In the genomic region with DNA sequence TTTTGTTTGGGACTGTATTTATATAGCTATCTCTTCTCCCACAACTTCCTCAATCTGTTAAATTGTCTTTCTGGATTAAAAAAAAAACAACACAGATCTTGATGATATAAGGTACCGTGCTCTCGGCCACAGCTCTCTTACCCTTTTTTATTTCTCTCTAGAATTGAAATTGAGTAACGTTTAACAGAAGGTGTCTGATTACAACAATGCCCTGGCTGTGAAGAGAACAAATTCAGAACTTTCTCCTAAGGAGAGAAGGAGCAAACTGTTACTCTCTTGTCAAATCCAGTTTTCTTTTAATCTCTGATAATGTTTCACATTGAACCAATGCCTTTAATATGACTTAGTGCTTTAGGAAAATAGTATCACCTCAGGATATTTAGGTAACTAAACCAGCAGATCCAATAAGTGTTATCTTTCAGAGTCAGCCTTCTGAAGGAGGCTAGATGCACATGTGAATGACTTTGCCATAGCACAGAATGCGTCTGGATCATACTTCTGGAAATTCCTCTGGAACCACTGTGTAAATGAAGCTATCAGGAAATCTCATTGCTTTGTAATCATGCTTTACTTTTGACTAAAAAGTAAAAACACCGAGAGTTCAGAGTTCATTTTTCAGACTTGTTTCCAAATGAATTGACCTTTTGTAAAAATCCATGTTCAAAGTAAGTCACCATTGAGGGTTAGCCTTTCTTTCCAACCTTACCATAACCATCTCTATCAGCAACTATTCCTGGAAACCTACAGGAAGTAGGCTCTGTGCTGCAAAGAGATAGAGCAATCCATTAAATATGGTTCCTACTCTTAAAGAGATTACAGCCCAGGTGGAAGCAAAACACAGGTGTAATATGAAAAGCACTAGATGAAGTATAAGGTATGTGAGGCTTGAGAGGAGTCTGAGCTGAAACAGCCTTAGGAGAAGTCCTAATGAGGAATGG, we compare ENCODE assay signal across 1 cellular context.
TF ChIP-seq lines count a peak whose summit lies in the region.

No MANE protein-coding gene starts in this region.

TF ChIP-seq in HepG2, 621 proteins besides CTCF, POLR2A, EP300 and RAD21 (continued from another document and continues in another):
- TF ChIP-seq, protein P1, sequence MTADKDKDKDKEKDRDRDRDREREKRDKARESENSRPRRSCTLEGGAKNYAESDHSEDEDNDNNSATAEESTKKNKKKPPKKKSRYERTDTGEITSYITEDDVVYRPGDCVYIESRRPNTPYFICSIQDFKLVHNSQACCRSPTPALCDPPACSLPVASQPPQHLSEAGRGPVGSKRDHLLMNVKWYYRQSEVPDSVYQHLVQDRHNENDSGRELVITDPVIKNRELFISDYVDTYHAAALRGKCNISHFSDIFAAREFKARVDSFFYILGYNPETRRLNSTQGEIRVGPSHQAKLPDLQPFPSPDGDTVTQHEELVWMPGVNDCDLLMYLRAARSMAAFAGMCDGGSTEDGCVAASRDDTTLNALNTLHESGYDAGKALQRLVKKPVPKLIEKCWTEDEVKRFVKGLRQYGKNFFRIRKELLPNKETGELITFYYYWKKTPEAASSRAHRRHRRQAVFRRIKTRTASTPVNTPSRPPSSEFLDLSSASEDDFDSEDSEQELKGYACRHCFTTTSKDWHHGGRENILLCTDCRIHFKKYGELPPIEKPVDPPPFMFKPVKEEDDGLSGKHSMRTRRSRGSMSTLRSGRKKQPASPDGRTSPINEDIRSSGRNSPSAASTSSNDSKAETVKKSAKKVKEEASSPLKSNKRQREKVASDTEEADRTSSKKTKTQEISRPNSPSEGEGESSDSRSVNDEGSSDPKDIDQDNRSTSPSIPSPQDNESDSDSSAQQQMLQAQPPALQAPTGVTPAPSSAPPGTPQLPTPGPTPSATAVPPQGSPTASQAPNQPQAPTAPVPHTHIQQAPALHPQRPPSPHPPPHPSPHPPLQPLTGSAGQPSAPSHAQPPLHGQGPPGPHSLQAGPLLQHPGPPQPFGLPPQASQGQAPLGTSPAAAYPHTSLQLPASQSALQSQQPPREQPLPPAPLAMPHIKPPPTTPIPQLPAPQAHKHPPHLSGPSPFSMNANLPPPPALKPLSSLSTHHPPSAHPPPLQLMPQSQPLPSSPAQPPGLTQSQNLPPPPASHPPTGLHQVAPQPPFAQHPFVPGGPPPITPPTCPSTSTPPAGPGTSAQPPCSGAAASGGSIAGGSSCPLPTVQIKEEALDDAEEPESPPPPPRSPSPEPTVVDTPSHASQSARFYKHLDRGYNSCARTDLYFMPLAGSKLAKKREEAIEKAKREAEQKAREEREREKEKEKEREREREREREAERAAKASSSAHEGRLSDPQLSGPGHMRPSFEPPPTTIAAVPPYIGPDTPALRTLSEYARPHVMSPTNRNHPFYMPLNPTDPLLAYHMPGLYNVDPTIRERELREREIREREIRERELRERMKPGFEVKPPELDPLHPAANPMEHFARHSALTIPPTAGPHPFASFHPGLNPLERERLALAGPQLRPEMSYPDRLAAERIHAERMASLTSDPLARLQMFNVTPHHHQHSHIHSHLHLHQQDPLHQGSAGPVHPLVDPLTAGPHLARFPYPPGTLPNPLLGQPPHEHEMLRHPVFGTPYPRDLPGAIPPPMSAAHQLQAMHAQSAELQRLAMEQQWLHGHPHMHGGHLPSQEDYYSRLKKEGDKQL (CRISPR knock-in tag; IDR thresholded peaks at IDR 0.05; ENCODE audit: low read depth): peak; percentile 90
- TF ChIP-seq, protein P2, sequence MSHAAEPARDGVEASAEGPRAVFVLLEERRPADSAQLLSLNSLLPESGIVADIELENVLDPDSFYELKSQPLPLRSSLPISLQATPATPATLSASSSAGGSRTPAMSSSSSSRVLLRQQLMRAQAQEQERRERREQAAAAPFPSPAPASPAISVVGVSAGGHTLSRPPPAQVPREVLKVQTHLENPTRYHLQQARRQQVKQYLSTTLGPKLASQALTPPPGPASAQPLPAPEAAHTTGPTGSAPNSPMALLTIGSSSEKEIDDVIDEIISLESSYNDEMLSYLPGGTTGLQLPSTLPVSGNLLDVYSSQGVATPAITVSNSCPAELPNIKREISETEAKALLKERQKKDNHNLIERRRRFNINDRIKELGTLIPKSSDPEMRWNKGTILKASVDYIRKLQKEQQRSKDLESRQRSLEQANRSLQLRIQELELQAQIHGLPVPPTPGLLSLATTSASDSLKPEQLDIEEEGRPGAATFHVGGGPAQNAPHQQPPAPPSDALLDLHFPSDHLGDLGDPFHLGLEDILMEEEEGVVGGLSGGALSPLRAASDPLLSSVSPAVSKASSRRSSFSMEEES (CRISPR knock-in tag; IDR thresholded peaks at IDR 0.05): peak; percentile 69
- TF ChIP-seq, protein P3, sequence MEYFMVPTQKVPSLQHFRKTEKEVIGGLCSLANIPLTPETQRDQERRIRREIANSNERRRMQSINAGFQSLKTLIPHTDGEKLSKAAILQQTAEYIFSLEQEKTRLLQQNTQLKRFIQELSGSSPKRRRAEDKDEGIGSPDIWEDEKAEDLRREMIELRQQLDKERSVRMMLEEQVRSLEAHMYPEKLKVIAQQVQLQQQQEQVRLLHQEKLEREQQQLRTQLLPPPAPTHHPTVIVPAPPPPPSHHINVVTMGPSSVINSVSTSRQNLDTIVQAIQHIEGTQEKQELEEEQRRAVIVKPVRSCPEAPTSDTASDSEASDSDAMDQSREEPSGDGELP (IDR thresholded peaks at IDR 0.05; ENCODE audit: borderline replicate concordance, low read depth): peak; percentile 62; the same call in 1 of the 2 replicates
- no peak; the same call in 1 of the 2 replicates for TF ChIP-seq ZNF317 (CRISPR knock-in tag; IDR thresholded peaks at IDR 0.05)
- TF ChIP-seq FOXA3 (CRISPR knock-in tag; IDR thresholded peaks at IDR 0.05): peak; percentile 95
- TF ChIP-seq MED1 (CRISPR knock-in tag; IDR thresholded peaks at IDR 0.05): peak; percentile 81; the same call in 1 of the 2 replicates
- peak; percentile 82; the same call in 1 of the 2 replicates for TF ChIP-seq STAT5B (CRISPR knock-in tag; IDR thresholded peaks at IDR 0.05)
- 0 out of 2 replicates have a peak, but pooled peaks have one; percentile 49 for TF ChIP-seq ZNF747 (CRISPR knock-in tag; IDR thresholded peaks at IDR 0.05; ENCODE audit: borderline replicate concordance)
- TF ChIP-seq ZNF83 (CRISPR knock-in tag; IDR thresholded peaks at IDR 0.05; ENCODE audit: borderline replicate concordance): no peak
- TF ChIP-seq RXRB (CRISPR knock-in tag; IDR thresholded peaks at IDR 0.05; ENCODE audit: borderline replicate concordance): peak; percentile 94
- peak; percentile 85 for TF ChIP-seq SIX1 (CRISPR knock-in tag; IDR thresholded peaks at IDR 0.05; ENCODE audit: borderline replicate concordance)
- TF ChIP-seq ZNF816 (CRISPR knock-in tag; IDR thresholded peaks at IDR 0.05; ENCODE audit: borderline replicate concordance): peak; percentile 32; the same call in 1 of the 2 replicates
- TF ChIP-seq, protein P4, sequence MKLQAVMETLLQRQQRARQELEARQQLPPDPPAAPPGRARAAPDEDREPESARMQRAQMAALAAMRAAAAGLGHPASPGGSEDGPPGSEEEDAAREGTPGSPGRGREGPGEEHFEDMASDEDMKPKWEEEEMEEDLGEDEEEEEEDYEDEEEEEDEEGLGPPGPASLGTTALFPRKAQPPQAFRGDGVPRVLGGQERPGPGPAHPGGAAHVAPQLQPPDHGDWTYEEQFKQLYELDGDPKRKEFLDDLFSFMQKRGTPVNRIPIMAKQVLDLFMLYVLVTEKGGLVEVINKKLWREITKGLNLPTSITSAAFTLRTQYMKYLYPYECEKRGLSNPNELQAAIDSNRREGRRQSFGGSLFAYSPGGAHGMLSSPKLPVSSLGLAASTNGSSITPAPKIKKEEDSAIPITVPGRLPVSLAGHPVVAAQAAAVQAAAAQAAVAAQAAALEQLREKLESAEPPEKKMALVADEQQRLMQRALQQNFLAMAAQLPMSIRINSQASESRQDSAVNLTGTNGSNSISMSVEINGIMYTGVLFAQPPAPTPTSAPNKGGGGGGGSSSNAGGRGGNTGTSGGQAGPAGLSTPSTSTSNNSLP (IDR thresholded peaks at IDR 0.05; ENCODE audit: low read depth, low read length): peak; percentile 94
- peak; percentile 80 for TF ChIP-seq TBL1XR1 (IDR thresholded peaks at IDR 0.05; ENCODE audit: borderline replicate concordance, low read length, partially characterized antibody)
- TF ChIP-seq WIZ (CRISPR knock-in tag; IDR thresholded peaks at IDR 0.05): peak; percentile 80
- no peak for TF ChIP-seq MED8 (CRISPR knock-in tag; IDR thresholded peaks at IDR 0.05; ENCODE audit: insufficient replicate concordance)
- TF ChIP-seq SIX4 (CRISPR knock-in tag; IDR thresholded peaks at IDR 0.05): peak; percentile 91
- peak; percentile 61; the same call in 1 of the 2 replicates for TF ChIP-seq GABPB1 (CRISPR knock-in tag; IDR thresholded peaks at IDR 0.05)
- 0 out of 2 replicates have a peak, but pooled peaks have one; percentile 28 for TF ChIP-seq ZBTB21 (CRISPR knock-in tag; IDR thresholded peaks at IDR 0.05)
- TF ChIP-seq ZNF432 (CRISPR knock-in tag; IDR thresholded peaks at IDR 0.05; ENCODE audit: borderline replicate concordance): no peak
- TF ChIP-seq ZNF264 (CRISPR knock-in tag; IDR thresholded peaks at IDR 0.05): peak; percentile 84
- TF ChIP-seq, protein P5, sequence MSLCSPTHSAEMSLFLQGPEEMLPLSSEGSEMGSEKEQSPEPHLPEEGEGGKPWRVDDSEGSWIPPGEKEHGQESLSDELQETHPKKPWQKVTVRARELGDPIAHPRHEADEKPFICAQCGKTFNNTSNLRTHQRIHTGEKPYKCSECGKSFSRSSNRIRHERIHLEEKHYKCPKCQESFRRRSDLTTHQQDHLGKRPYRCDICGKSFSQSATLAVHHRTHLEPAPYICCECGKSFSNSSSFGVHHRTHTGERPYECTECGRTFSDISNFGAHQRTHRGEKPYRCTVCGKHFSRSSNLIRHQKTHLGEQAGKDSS (CRISPR knock-in tag; IDR thresholded peaks at IDR 0.05; ENCODE audit: borderline replicate concordance, low read depth): no peak
- TF ChIP-seq KMT2B (CRISPR knock-in tag; IDR thresholded peaks at IDR 0.05): 0 out of 2 replicates have a peak, but pooled peaks have one; percentile 41
- TF ChIP-seq, protein P6, sequence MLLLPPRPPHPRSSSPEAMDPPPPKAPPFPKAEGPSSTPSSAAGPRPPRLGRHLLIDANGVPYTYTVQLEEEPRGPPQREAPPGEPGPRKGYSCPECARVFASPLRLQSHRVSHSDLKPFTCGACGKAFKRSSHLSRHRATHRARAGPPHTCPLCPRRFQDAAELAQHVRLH (CRISPR knock-in tag; IDR thresholded peaks at IDR 0.05; ENCODE audit: borderline replicate concordance, low read depth): peak; percentile 73; the same call in 1 of the 2 replicates
- TF ChIP-seq, protein P7, sequence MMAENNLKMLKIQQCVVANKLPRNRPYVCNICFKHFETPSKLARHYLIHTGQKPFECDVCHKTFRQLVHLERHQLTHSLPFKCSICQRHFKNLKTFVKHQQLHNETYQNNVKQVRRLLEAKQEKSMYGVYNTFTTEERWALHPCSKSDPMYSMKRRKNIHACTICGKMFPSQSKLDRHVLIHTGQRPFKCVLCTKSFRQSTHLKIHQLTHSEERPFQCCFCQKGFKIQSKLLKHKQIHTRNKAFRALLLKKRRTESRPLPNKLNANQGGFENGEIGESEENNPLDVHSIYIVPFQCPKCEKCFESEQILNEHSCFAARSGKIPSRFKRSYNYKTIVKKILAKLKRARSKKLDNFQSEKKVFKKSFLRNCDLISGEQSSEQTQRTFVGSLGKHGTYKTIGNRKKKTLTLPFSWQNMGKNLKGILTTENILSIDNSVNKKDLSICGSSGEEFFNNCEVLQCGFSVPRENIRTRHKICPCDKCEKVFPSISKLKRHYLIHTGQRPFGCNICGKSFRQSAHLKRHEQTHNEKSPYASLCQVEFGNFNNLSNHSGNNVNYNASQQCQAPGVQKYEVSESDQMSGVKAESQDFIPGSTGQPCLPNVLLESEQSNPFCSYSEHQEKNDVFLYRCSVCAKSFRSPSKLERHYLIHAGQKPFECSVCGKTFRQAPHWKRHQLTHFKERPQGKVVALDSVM (CRISPR knock-in tag; IDR thresholded peaks at IDR 0.05): peak; percentile 71
- peak; percentile 98 for TF ChIP-seq GATA4 (IDR thresholded peaks at IDR 0.05; ENCODE audit: borderline replicate concordance, low read depth)
- 0 out of 2 replicates have a peak, but pooled peaks have one; percentile 23 for TF ChIP-seq NKX3-1 (CRISPR knock-in tag; IDR thresholded peaks at IDR 0.05)
- TF ChIP-seq ZNF274 (CRISPR knock-in tag; IDR thresholded peaks at IDR 0.05): no peak
- peak; percentile 83; the same call in 1 of the 2 replicates for TF ChIP-seq LCORL (IDR thresholded peaks at IDR 0.05)
- TF ChIP-seq LCORL (CRISPR knock-in tag; IDR thresholded peaks at IDR 0.05): peak; percentile 48; the same call in 1 of the 2 replicates
- no peak for TF ChIP-seq MYNN (CRISPR knock-in tag; IDR thresholded peaks at IDR 0.05; ENCODE audit: low read depth)
- TF ChIP-seq ERF (CRISPR knock-in tag; IDR thresholded peaks at IDR 0.05): peak; percentile 84
- no peak for TF ChIP-seq GTF2F1 (IDR thresholded peaks at IDR 0.05; ENCODE audit: low read length)
- peak; percentile 83 for TF ChIP-seq RCOR2 (CRISPR knock-in tag; IDR thresholded peaks at IDR 0.05)
- peak; percentile 92 for TF ChIP-seq NR2F2 (IDR thresholded peaks at IDR 0.05; ENCODE audit: borderline replicate concordance, low read depth)
- TF ChIP-seq, protein P8, sequence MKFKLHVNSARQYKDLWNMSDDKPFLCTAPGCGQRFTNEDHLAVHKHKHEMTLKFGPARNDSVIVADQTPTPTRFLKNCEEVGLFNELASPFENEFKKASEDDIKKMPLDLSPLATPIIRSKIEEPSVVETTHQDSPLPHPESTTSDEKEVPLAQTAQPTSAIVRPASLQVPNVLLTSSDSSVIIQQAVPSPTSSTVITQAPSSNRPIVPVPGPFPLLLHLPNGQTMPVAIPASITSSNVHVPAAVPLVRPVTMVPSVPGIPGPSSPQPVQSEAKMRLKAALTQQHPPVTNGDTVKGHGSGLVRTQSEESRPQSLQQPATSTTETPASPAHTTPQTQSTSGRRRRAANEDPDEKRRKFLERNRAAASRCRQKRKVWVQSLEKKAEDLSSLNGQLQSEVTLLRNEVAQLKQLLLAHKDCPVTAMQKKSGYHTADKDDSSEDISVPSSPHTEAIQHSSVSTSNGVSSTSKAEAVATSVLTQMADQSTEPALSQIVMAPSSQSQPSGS (CRISPR knock-in tag; IDR thresholded peaks at IDR 0.05): peak; percentile 73
